In the genomic region with DNA sequence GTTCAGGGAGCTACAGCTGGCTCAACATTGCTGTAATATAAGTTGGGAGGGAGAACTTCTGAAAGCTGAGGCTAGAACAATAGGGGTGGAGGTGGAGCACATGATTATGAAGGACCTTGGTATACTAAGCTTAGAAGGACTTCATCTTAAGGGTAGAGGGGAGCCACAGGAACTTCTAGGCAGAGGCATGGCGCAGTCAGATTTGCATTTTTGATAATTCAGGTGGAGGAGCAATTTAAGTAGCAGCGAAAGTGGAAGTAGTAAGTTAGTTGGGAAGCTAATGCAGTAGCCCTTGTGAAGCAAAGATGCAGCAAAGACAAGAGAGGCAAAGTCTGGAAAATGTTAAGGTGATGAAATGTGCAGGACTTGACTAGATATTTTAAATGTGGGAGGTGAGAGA, we compare ENCODE assay signal across 21 cellular contexts.
A peak's percentile ranks its signal among the peaks of the same experiment; 100 is the strongest.
DNase-seq lines count a peak whose midpoint lies in the region; ATAC-seq, FAIRE-seq and TF ChIP-seq lines count a peak whose summit lies in the region.
"Had no signal": no experiment of that assay in that cellular context is flagged by ENCODE, and none has a peak within 500 bp of the region (broad histone marks: within the 10 kb centered on the region; RNA-seq: fewer than 3 reads in every experiment).

No MANE protein-coding gene starts in this region.

- H3K4me2 ChIP-seq in OCI-LY3 (ENCODE audit: low read length), result peak overlapping the region; percentile 26; the same call in 1 of the 2 replicates
- H3K4me2 ChIP-seq: KMS-11 had no signal

- no peaks in the 10 kb centered on the region for H4K20me1 ChIP-seq in OCI-LY3 (ENCODE audit: insufficient read depth, low read length)

- peak; percentile 63 for FAIRE-seq in GM18507 (lab: Jason Lieb, UNC)
- FAIRE-seq: H1 had no signal

- peaks cover 14% of the 10 kb centered on the region for H3K4me1 ChIP-seq in OCI-LY3 (ENCODE audit: low read length)
- H3K4me1 ChIP-seq in mucosa of descending colon (ENCODE audit: low read depth), result peaks cover 9% of the 10 kb centered on the region

- H3K27ac ChIP-seq in OCI-LY3 (ENCODE audit: low read length) (no peak overlapping the region), dorsolateral prefrontal cortex (peak overlapping the region in 7 of 59 donors; percentile 7 to 49 (median 13))
- H3K27ac ChIP-seq: KMS-11 had no signal

- no peak overlapping the region for H3K9ac ChIP-seq in OCI-LY3 (ENCODE audit: low read length)
- H3K9ac ChIP-seq: KMS-11 had no signal

- DNase-seq in GM10248 (ENCODE audit: extremely low spot score), result peak; percentile 25
- DNase-seq in GM18507 (ENCODE audit: extremely low spot score, insufficient read length, low read depth), result no peak
- DNase-seq in mucosa of descending colon, result peak in 1 of 3 donors; percentile 34
- no peak for DNase-seq in NCI-H1092 treated with DMSO at 0.1 percent for 48 hours (lab: John Stamatoyannopoulos, UW)
- DNase-seq in dorsolateral prefrontal cortex, result no peak
- no peak for DNase-seq in midbrain (lab: John Stamatoyannopoulos, UW)
- no peak for DNase-seq in Kasumi-1 (lab: John Stamatoyannopoulos, UW)
- DNase-seq: 8988T, ACHN, Calu3, HCEC 1CT, IMR-90, NCI-H2029, NCI-H446, NCI-H524 treated with DMSO at 0.1 percent for 48 hours, NCI-H774, PC-3 had no signal

- CTCF ChIA-PET in GM10248 (lab: Yijun Ruan, JAX), result interaction anchor here (1.0 kb wide), 1 partner anchor 15 kb away, joined by 3 read pairs; no protein-coding TSS in a partner anchor

- H3K9me3 ChIP-seq in OCI-LY3 (ENCODE audit: insufficient read depth, low read length), result no peaks in the 10 kb centered on the region
- no peaks in the 10 kb centered on the region for H3K9me3 ChIP-seq in mucosa of descending colon

- TF ChIP-seq CTCF in GM10248 (IDR thresholded peaks at IDR 0.05; ENCODE audit: control extremely low read depth, extremely low read depth, low read depth, missing control alignments) (no peak), OCI-LY3 (IDR thresholded peaks at IDR 0.05; ENCODE audit: low read depth, low read length) (no peak), mucosa of descending colon (IDR thresholded peaks at IDR 0.05) (no peak), dorsolateral prefrontal cortex (IDR thresholded peaks at IDR 0.05 in 54 of 56, conservative IDR thresholded peaks at IDR 0.05 in 2 of 56; ENCODE audit: low read depth in 1 of 56, partially characterized antibody in 56 of 56) (no peak)

- intact Hi-C loops in mucosa of descending colon (cut with DNase I, micrococcal nuclease), result no loop called here
- intact Hi-C loops in dorsolateral prefrontal cortex (cut with DNase I), result no loop called here

- no peak overlapping the region for H3K4me3 ChIP-seq in OCI-LY3 (ENCODE audit: low read length)
- H3K4me3 ChIP-seq in mucosa of descending colon, result no peak overlapping the region
- H3K4me3 ChIP-seq in dorsolateral prefrontal cortex, result no peak overlapping the region

- no peaks in the 10 kb centered on the region for H3K27me3 ChIP-seq in OCI-LY3 (ENCODE audit: low read depth, low read length)
- H3K27me3 ChIP-seq in dorsolateral prefrontal cortex, result no peaks in the 10 kb centered on the region

- POLR2A ChIA-PET in GM10248 (lab: Yijun Ruan, JAX), result no interaction called here

- no peaks in the 10 kb centered on the region for H3K36me3 ChIP-seq in OCI-LY3 (replicated peaks; ENCODE audit: low read depth, low read length)
- H3K36me3 ChIP-seq in mucosa of descending colon (ENCODE audit: low read depth), result no peaks in the 10 kb centered on the region

- peak; percentile 34 for ATAC-seq in mucosa of descending colon
- ATAC-seq: PC-3, SK-N-SH treated with all-trans-retinoic acid at 6 μM for 48 hours had no signal

- H2AFZ ChIP-seq in OCI-LY3 (ENCODE audit: low read depth, low read length), result no peak overlapping the region

- no peaks in the 10 kb centered on the region for H3K79me2 ChIP-seq in OCI-LY3 (ENCODE audit: low read length)
